In genomic region chr5:44619875-44620610, GRCh38 we compare ENCODE assay signal across 1 cellular context.
TF ChIP-seq lines count a peak whose summit lies in the region.

No MANE protein-coding gene starts in this region.

TF ChIP-seq in HCT116, 20 proteins besides CTCF, POLR2A, EP300 and RAD21 (continued from another document):
- TF ChIP-seq REST (IDR thresholded peaks at IDR 0.05; ENCODE audit: low read depth) (no peak), SRF (IDR thresholded peaks at IDR 0.05; ENCODE audit: low read depth) (no peak), EGR1 (IDR thresholded peaks at IDR 0.05; ENCODE audit: low read depth) (no peak), ZBTB33 (IDR thresholded peaks at IDR 0.05; ENCODE audit: extremely low read depth, insufficient replicate concordance, low read length) (no peak), MAX (IDR thresholded peaks at IDR 0.05) (no peak), EZH2 (IDR thresholded peaks at IDR 0.05) (no peak)
